9 cellular contexts compared by ENCODE assay signal in the genomic region with DNA sequence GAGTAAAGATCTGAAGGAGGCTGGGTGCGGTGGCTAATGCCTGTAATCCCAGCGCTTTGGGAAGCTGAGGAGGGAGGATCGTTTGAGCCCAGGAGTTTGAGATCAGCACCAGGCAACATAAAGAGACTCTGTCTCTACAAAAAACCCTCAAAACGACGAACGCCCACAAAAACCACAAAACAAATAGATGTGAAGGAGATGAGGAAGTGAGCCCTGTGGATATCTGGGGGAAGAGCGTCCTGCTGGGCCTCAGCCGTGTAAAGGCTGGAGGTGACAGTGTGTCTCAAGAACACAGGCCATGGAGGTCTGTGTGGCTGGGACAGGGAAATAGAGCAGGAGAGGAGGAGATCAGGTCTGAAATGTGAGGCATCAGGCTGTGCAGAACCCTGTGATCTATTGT.
DNase-seq lines count a peak whose midpoint lies in the region; ATAC-seq, FAIRE-seq and TF ChIP-seq lines count a peak whose summit lies in the region.
"Had no signal": no experiment of that assay in that cellular context is flagged by ENCODE, and none has a peak within 500 bp of the region (broad histone marks: within the 10 kb centered on the region; RNA-seq: fewer than 3 reads in every experiment).

No MANE protein-coding gene starts in this region.

- H3K4me3 Mint-ChIP-seq in activated T-helper 1 cell treated with anti-CD3 and anti-CD28 coated beads, Interleukin-12 subunit alpha, Interleukin-12 subunit beta, Interleukin-2, Interleukin-4 antibody, amounts not matched to agents 30 ng/mL and 10 ng/mL and 1 ng/mL, durations not matched to agents 14 hours and 24 hours and 36 hours: no peak overlapping the region

- H3K36me3 ChIP-seq in ovary: no peaks in the 10 kb centered on the region

- peaks cover 13% of the 10 kb centered on the region for H3K4me1 Mint-ChIP-seq in activated T-helper 1 cell treated with anti-CD3 and anti-CD28 coated beads, Interleukin-12 subunit alpha, Interleukin-12 subunit beta, Interleukin-2, Interleukin-4 antibody, amounts not matched to agents 30 ng/mL and 10 ng/mL and 1 ng/mL, durations not matched to agents 14 hours and 24 hours and 36 hours (ENCODE audit: low read depth)

- no peaks in the 10 kb centered on the region for H3K27me3 ChIP-seq in ovary

- H3K27me3 Mint-ChIP-seq in activated T-helper 1 cell treated with anti-CD3 and anti-CD28 coated beads, Interleukin-12 subunit alpha, Interleukin-12 subunit beta, Interleukin-2, Interleukin-4 antibody, amounts not matched to agents 30 ng/mL and 10 ng/mL and 1 ng/mL, durations not matched to agents 14 hours and 24 hours and 36 hours (ENCODE audit: insufficient read depth): no peaks in the 10 kb centered on the region
- H3K27me3 Mint-ChIP-seq: IgD-negative memory B cell had no signal

- peaks cover 3% of the 10 kb centered on the region for H3K36me3 Mint-ChIP-seq in activated T-helper 1 cell treated with anti-CD3 and anti-CD28 coated beads, Interleukin-12 subunit alpha, Interleukin-12 subunit beta, Interleukin-2, Interleukin-4 antibody, amounts not matched to agents 30 ng/mL and 10 ng/mL and 1 ng/mL, durations not matched to agents 14 hours and 24 hours and 36 hours (ENCODE audit: low read depth)

- peaks cover 2% of the 10 kb centered on the region for H3K4me1 ChIP-seq in ovary (ENCODE audit: insufficient read depth)

- intact Hi-C loops in activated T-helper 1 cell treated with anti-CD3 and anti-CD28 coated beads, Interleukin-12 subunit alpha, Interleukin-12 subunit beta, Interleukin-2, Interleukin-4 antibody, amounts not matched to agents 30 ng/mL and 10 ng/mL and 1 ng/mL, durations not matched to agents 14 hours and 24 hours and 36 hours (cut with micrococcal nuclease): no loop called here
- intact Hi-C loops in ovary (cut with DNase I): no loop called here

- no peaks in the 10 kb centered on the region for H3K9me3 Mint-ChIP-seq in activated T-helper 1 cell treated with anti-CD3 and anti-CD28 coated beads, Interleukin-12 subunit alpha, Interleukin-12 subunit beta, Interleukin-2, Interleukin-4 antibody, amounts not matched to agents 30 ng/mL and 10 ng/mL and 1 ng/mL, durations not matched to agents 14 hours and 24 hours and 36 hours
- H3K9me3 Mint-ChIP-seq: IgD-negative memory B cell had no signal

- no peak for TF ChIP-seq EP300 in ovary (IDR thresholded peaks at IDR 0.05)

- H3K9me3 ChIP-seq in ovary: no peaks in the 10 kb centered on the region

- FAIRE-seq in GM12892 (lab: Jason Lieb, UNC) (peak; percentile 91), urothelium cell line (lab: Jason Lieb, UNC) (no peak)

- H3K27ac ChIP-seq in ovary: no peak overlapping the region

- DNase-seq in GM12892 (ENCODE audit: insufficient read length) (no peak), HT1080 (ENCODE audit: low read depth) (peak; percentile 93), urothelium cell line (ENCODE audit: low spot score) (peak; percentile 42), COLO829 (ENCODE audit: low spot score) (no peak), ovary (no peak), NCI-H1048 (lab: John Stamatoyannopoulos, UW) (no peak)
- DNase-seq in activated T-helper 1 cell treated with anti-CD3 and anti-CD28 coated beads, Interleukin-12 subunit alpha, Interleukin-12 subunit beta, Interleukin-2, Interleukin-4 antibody, amounts not matched to agents 30 ng/mL and 10 ng/mL and 1 ng/mL, durations not matched to agents 14 hours and 24 hours and 36 hours (ENCODE audit: low spot score): no peak

- peak overlapping the region; percentile 2 for H3K27ac Mint-ChIP-seq in activated T-helper 1 cell treated with anti-CD3 and anti-CD28 coated beads, Interleukin-12 subunit alpha, Interleukin-12 subunit beta, Interleukin-2, Interleukin-4 antibody, amounts not matched to agents 30 ng/mL and 10 ng/mL and 1 ng/mL, durations not matched to agents 14 hours and 24 hours and 36 hours

- TF ChIP-seq POLR2A in GM12892 (IDR thresholded peaks at IDR 0.05; ENCODE audit: low read depth, low read length) (no peak), ovary (IDR thresholded peaks at IDR 0.05) (no peak)

- H3K4me3 ChIP-seq in ovary: no peak overlapping the region

- WGBS in ovary, 3 donors: 29 to 43% (median 36%) methylated on average over 8 of the region's 8 CpGs

- no peak for TF ChIP-seq CTCF in ovary (IDR thresholded peaks at IDR 0.05)

- peak; percentile 87 for ATAC-seq in GM21576 (IDR thresholded peaks at IDR 0.05; ENCODE audit: unreplicated experiment)

Comparison
In these comparisons a context has a peak if more than half of its experiments do, and no peak if none do; other contexts are left out.
1. DNase-seq: peak in HT1080 (single experiment) and urothelium cell line (single experiment); none in GM12892 (single experiment), activated T-helper 1 cell treated with anti-CD3 and anti-CD28 coated beads, Interleukin-12 subunit alpha, Interleukin-12 subunit beta, Interleukin-2, Interleukin-4 antibody, amounts not matched to agents 30 ng/mL and 10 ng/mL and 1 ng/mL, durations not matched to agents 14 hours and 24 hours and 36 hours (single experiment), COLO829 (single experiment), ovary (0 of 5) and NCI-H1048 (single experiment).